In the genomic region with DNA sequence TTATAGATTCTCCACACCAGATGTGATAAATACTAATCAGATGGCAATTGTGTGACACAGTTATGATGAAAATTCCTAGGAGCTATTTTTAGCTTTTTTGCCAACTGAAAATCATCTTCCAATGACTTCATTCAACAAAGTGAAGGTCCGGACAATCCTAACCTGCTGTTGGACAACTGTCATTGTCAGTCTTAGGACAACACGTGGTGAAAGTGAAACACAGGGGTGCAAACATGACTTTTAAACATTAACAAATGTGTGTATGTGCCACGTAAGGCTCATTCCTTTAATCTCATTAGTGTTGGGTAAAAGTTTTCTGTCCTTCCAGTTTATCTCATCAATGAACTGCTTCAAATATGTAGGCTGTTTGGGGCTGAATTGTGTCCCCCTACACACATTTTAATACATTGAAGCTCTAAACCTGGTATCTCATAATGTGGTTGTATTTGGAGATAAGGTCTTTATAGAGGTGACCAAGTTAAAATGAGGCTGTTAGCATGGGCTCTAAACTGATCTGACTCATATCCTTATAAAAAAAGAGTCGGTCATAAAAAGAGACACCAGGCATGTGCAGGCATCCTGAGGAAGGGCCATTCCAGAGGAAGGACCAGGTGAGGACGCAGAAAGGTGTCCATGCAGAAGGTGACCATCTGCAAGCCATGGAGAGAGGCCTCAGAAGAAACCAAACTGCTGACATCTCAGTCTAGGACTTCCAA, we compare ENCODE assay signal across 23 cellular contexts.
"Had no signal": no experiment of that assay in that cellular context is flagged by ENCODE, and none has a peak within 500 bp of the region (broad histone marks: within the 10 kb centered on the region; RNA-seq: fewer than 3 reads in every experiment).

No MANE protein-coding gene starts in this region.

- DNase-seq: activated CD4-positive, alpha-beta memory T cell treated with anti-CD3 and anti-CD28 coated beads, Interleukin-2, amount 10 ng/mL, durations not matched to agents 7 days and 5 days; activated CD4-positive, alpha-beta T cell treated with anti-CD3 and anti-CD28 coated beads, Interleukin-2, amount 10 ng/mL, durations not matched to agents 24 days and 14 days; activated effector memory CD4-positive, alpha-beta T cell treated with anti-CD3 and anti-CD28 coated beads, Interleukin-2, amount 50 U/mL, for 16 hours; activated naive CD4-positive, alpha-beta T cell treated with anti-CD3 and anti-CD28 coated beads, Interleukin-2, amount 10 ng/mL, durations not matched to agents 7 days and 5 days; activated naive CD8-positive, alpha-beta T cell treated with anti-CD3 and anti-CD28 coated beads, Interleukin-2, amount 50 U/mL, for 24 hours; activated T-cell treated with anti-CD3 and anti-CD28 coated beads, Interleukin-2, amount 50 U/mL, for 72 hours; cerebellar nuclear complex; foreskin melanocyte; hippocampal formation; kidney glomerular epithelial cell; left ventricle myocardium superior; naive B cell; nucleus accumbens; stimulated activated CD4-positive, alpha-beta T cell treated with anti-CD3 and anti-CD28 coated beads, Interleukin-15, amount 100 ng/mL, for 24 hours; stimulated activated naive B cell treated with anti-CD40 and anti-IgM and Interleukin-4, amounts not matched to agents 10 μg/mL and 1 μg/mL and 100 μg/mL, for 72 hours; T-helper 17 cell; transverse colon; uterus had no signal

- H3K4me2 ChIP-seq: smooth muscle cell had no signal

- H3K9me3 ChIP-seq: transverse colon, uterus had no signal

- ATAC-seq: activated CD4-positive, CD25-positive, alpha-beta regulatory T cell treated with anti-CD3 and anti-CD28 coated beads, Interleukin-2, amount 50 U/mL, for 24 hours; activated naive CD8-positive, alpha-beta T cell treated with anti-CD3 and anti-CD28 coated beads, Interleukin-2, amount 50 U/mL, for 24 hours; activated T-cell treated with anti-CD3 and anti-CD28 coated beads, Interleukin-2, amount 50 U/mL, for 72 hours; left ventricle myocardium superior; sciatic nerve; stimulated activated naive B cell treated with anti-CD40 and anti-IgM and Interleukin-4, amounts not matched to agents 10 μg/mL and 1 μg/mL and 100 μg/mL, for 72 hours; T-helper 17 cell had no signal

- H3K36me3 ChIP-seq: transverse colon, uterus had no signal

- H3K4me1 ChIP-seq: transverse colon, uterus had no signal

- H3K4me3 ChIP-seq: coronary artery, smooth muscle cell, transverse colon, uterus had no signal

- H3K27me3 ChIP-seq: transverse colon, uterus had no signal

- H3K27ac ChIP-seq: coronary artery, transverse colon, uterus, VCaP had no signal
